ENCODE assay signal across 30 cellular contexts in the genomic region with DNA sequence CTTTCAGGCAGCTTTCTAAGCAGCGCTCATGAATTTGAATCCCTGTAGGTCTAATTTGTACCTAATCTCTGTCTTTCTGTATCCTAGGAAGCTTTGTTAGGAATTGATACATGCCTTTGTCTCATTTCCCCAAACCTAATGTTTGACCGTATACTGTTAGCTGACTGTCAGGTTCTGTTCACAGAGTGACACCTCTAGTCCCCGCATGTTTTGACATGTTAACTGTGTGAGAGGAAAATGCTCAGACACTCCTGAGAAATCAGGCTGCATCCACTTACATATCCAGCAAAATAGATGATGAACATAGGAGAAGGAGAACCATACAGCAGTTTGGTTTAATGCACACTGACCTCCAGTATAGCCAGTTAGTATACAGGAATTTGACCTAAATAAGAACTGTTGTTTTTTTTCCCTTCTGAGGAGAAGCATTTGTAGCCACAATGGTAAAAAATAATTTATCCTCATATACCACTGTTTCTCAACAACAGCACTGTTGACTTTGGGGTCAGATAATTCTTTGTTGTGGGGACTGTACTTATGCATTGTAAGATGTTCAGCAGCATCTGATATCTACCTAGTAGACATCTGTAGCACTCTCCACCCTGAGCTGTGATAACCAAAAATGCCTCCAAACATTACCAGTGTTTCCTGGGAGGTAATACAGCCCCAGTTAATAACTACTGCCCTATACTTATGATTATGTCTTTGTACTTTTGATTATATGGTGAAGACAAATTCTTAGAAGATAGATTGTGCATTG.
"Had no signal": no experiment of that assay in that cellular context is flagged by ENCODE, and none has a peak within 500 bp of the region (broad histone marks: within the 10 kb centered on the region; RNA-seq: fewer than 3 reads in every experiment).

No MANE protein-coding gene starts in this region.

- H3K27ac ChIP-seq: coronary artery, dorsolateral prefrontal cortex, heart left ventricle, left lung, lower lobe of right lung, pancreas, prostate gland, stomach, thyroid gland, upper lobe of left lung had no signal

- H3K4me3 Mint-ChIP-seq: activated B cell treated with CpG ODN at 0.5 μM for 24 hours; activated CD8-positive, alpha-beta T cell treated with anti-CD3 and anti-CD28 coated beads for 36 hours; activated naive CD4-positive, alpha-beta T cell treated with anti-CD3 and anti-CD28 coated beads, Interleukin-2, amount 50 U/mL, for 24 hours; activated naive CD8-positive, alpha-beta T cell treated with anti-CD3 and anti-CD28 coated beads, Interleukin-2, amount 50 U/mL, for 24 hours; nephron progenitor cell; stimulated activated naive B cell treated with anti-CD40 and anti-IgM and Interleukin-4, amounts not matched to agents 10 μg/mL and 1 μg/mL and 100 μg/mL, for 72 hours; T-cell had no signal

- H3K27me3 Mint-ChIP-seq: activated B cell treated with CpG ODN at 0.5 μM for 24 hours; activated CD8-positive, alpha-beta T cell treated with anti-CD3 and anti-CD28 coated beads for 36 hours; activated naive CD4-positive, alpha-beta T cell treated with anti-CD3 and anti-CD28 coated beads, Interleukin-2, amount 50 U/mL, for 24 hours; activated naive CD8-positive, alpha-beta T cell treated with anti-CD3 and anti-CD28 coated beads, Interleukin-2, amount 50 U/mL, for 24 hours; stimulated activated naive B cell treated with anti-CD40 and anti-IgM and Interleukin-4, amounts not matched to agents 10 μg/mL and 1 μg/mL and 100 μg/mL, for 72 hours; T-cell had no signal

- H3K9me3 Mint-ChIP-seq: activated B cell treated with CpG ODN at 0.5 μM for 24 hours; activated CD8-positive, alpha-beta T cell treated with anti-CD3 and anti-CD28 coated beads for 36 hours; activated naive CD8-positive, alpha-beta T cell treated with anti-CD3 and anti-CD28 coated beads, Interleukin-2, amount 50 U/mL, for 24 hours; activated T-helper 2 cell treated with anti-CD3 and anti-CD28 coated beads, Interferon-gamma antibody, Interleukin-2, Interleukin-4, amounts not matched to agents 10 μg/mL and 5 μg/mL and 100 μg/mL, durations not matched to agents 14 hours and 24 hours and 36 hours; nephron progenitor cell; stimulated activated naive B cell treated with anti-CD40 and anti-IgM and Interleukin-4, amounts not matched to agents 10 μg/mL and 1 μg/mL and 100 μg/mL, for 72 hours; T-cell had no signal

- H3K36me3 ChIP-seq: heart left ventricle, left lung, lower lobe of right lung, pancreas, prostate gland, stomach, thyroid gland, upper lobe of left lung had no signal

- ATAC-seq: activated CD8-positive, alpha-beta T cell treated with anti-CD3 and anti-CD28 coated beads for 36 hours; activated naive CD8-positive, alpha-beta T cell treated with anti-CD3 and anti-CD28 coated beads, Interleukin-2, amount 50 U/mL, for 24 hours; esophagus mucosa; stimulated activated naive B cell treated with anti-CD40 and anti-IgM and Interleukin-4, amounts not matched to agents 10 μg/mL and 1 μg/mL and 100 μg/mL, for 72 hours; T-cell had no signal

- H3K4me1 ChIP-seq: lower lobe of right lung, prostate gland, thyroid gland had no signal

- H3K4me3 ChIP-seq: coronary artery, dorsolateral prefrontal cortex, heart left ventricle, left lung, lower lobe of right lung, pancreas, prostate gland, smooth muscle cell, stomach, thyroid gland, upper lobe of left lung had no signal

- H3K27me3 ChIP-seq: dorsolateral prefrontal cortex, heart left ventricle, left lung, pancreas, stomach, thyroid gland, upper lobe of left lung had no signal

- H3K27ac Mint-ChIP-seq: activated B cell treated with CpG ODN at 0.5 μM for 24 hours; activated CD8-positive, alpha-beta T cell treated with anti-CD3 and anti-CD28 coated beads for 36 hours; activated naive CD4-positive, alpha-beta T cell treated with anti-CD3 and anti-CD28 coated beads, Interleukin-2, amount 50 U/mL, for 24 hours; activated naive CD8-positive, alpha-beta T cell treated with anti-CD3 and anti-CD28 coated beads, Interleukin-2, amount 50 U/mL, for 24 hours; activated T-helper 2 cell treated with anti-CD3 and anti-CD28 coated beads, Interferon-gamma antibody, Interleukin-2, Interleukin-4, amounts not matched to agents 10 μg/mL and 5 μg/mL and 100 μg/mL, durations not matched to agents 14 hours and 24 hours and 36 hours; nephron progenitor cell; stimulated activated naive B cell treated with anti-CD40 and anti-IgM and Interleukin-4, amounts not matched to agents 10 μg/mL and 1 μg/mL and 100 μg/mL, for 72 hours; T-cell had no signal

- FAIRE-seq: pancreas had no signal

- DNase-seq: activated B cell treated with CpG ODN at 0.5 μM for 24 hours; activated CD4-positive, alpha-beta T cell treated with anti-CD3 and anti-CD28 coated beads, Interleukin-2, amount 50 U/mL, for 1 hour; activated CD8-positive, alpha-beta T cell treated with anti-CD3 and anti-CD28 coated beads for 36 hours; activated naive CD8-positive, alpha-beta T cell treated with anti-CD3 and anti-CD28 coated beads, Interleukin-2, amount 50 U/mL, for 24 hours; activated T-cell treated with anti-CD3 and anti-CD28 coated beads, Interleukin-2, amount 50 U/mL, for 48 hours; amygdala; dorsolateral prefrontal cortex; effector memory CD4-positive, alpha-beta T cell; foreskin fibroblast; heart left ventricle; hypothalamus; left lung; lower lobe of right lung; mesendoderm; nephron progenitor cell; pancreas; retina; stimulated activated CD4-positive, alpha-beta T cell treated with anti-CD3 and anti-CD28 coated beads, Interleukin-15, amount 100 ng/mL, for 24 hours; stimulated activated CD4-positive, alpha-beta T cell treated with anti-CD3 and anti-CD28 coated beads, Interleukin-2, amount 100 ng/mL, for 24 hours; stimulated activated naive B cell treated with anti-CD40 and anti-IgM and Interleukin-4, amounts not matched to agents 10 μg/mL and 1 μg/mL and 100 μg/mL, for 72 hours; stomach; T-cell; thyroid gland; upper lobe of left lung had no signal

- H3K9me3 ChIP-seq: heart left ventricle, left lung, lower lobe of right lung, pancreas, prostate gland, stomach, thyroid gland, upper lobe of left lung had no signal
